In genomic region chr17:72496461-72496860, GRCh38 we compare ENCODE assay signal across 28 cellular contexts.
"Had no signal": no experiment of that assay in that cellular context is flagged by ENCODE, and none has a peak within 500 bp of the region (broad histone marks: within the 10 kb centered on the region; RNA-seq: fewer than 3 reads in every experiment).

No MANE protein-coding gene starts in this region.

- H3K27ac ChIP-seq: left lung, lower lobe of right lung, pancreas, prostate gland, stomach, testis, thyroid gland, transverse colon, upper lobe of right lung, uterus had no signal

- H3K9me3 ChIP-seq: left lung, lower lobe of right lung, pancreas, prostate gland, stomach, testis, thyroid gland, transverse colon, upper lobe of right lung, uterus had no signal

- H3K27ac Mint-ChIP-seq: naive B cell; natural killer cell treated with Interleukin-12 subunit alpha and Interleukin-12 subunit beta and Interleukin-15 and Interleukin-18, amount 100 ng/mL, for 72 hours; stimulated activated memory B cell treated with anti-CD40 and anti-IgM and Interleukin-4, amounts not matched to agents 10 μg/mL and 1 μg/mL and 100 μg/mL, for 72 hours had no signal

- H3K4me3 ChIP-seq: left lung, lower lobe of right lung, pancreas, prostate gland, stomach, testis, thyroid gland, transverse colon, upper lobe of right lung, uterus had no signal

- H3K27me3 ChIP-seq: pancreas, stomach, testis, thyroid gland, transverse colon, upper lobe of right lung, uterus had no signal

- H3K4me1 Mint-ChIP-seq: naive B cell; stimulated activated memory B cell treated with anti-CD40 and anti-IgM and Interleukin-4, amounts not matched to agents 10 μg/mL and 1 μg/mL and 100 μg/mL, for 72 hours had no signal

- H3K9me3 Mint-ChIP-seq: natural killer cell treated with Interleukin-12 subunit alpha and Interleukin-12 subunit beta and Interleukin-15 and Interleukin-18, amount 100 ng/mL, for 72 hours had no signal

- H3K4me3 Mint-ChIP-seq: naive B cell; natural killer cell treated with Interleukin-12 subunit alpha and Interleukin-12 subunit beta and Interleukin-15 and Interleukin-18, amount 100 ng/mL, for 72 hours; stimulated activated memory B cell treated with anti-CD40 and anti-IgM and Interleukin-4, amounts not matched to agents 10 μg/mL and 1 μg/mL and 100 μg/mL, for 72 hours had no signal

- H3K36me3 ChIP-seq: left lung, lower lobe of right lung, pancreas, prostate gland, stomach, thyroid gland, transverse colon, upper lobe of right lung, uterus had no signal

- H3K4me1 ChIP-seq: left lung, lower lobe of right lung, testis, upper lobe of right lung, uterus had no signal

- ATAC-seq: left colon; left lung; lower lobe of right lung; natural killer cell treated with Interleukin-12 subunit alpha and Interleukin-12 subunit beta and Interleukin-15 and Interleukin-18, amount 100 ng/mL, for 72 hours; pancreas; right cardiac atrium; sciatic nerve; stimulated activated memory B cell treated with anti-CD40 and anti-IgM and Interleukin-4, amounts not matched to agents 10 μg/mL and 1 μg/mL and 100 μg/mL, for 72 hours; upper lobe of right lung had no signal

- DNase-seq: hippocampal formation; kidney; left colon; left lung; lower lobe of right lung; mammary epithelial cell; mesenchymal stem cell; naive B cell; pancreas; posterior cingulate gyrus; retina; right cardiac atrium; small intestine; stimulated activated CD4-positive, alpha-beta T cell treated with anti-CD3 and anti-CD28 coated beads, Interleukin-1b, Interleukin-23, amount 100 ng/mL, for 48 hours; stimulated activated CD4-positive, alpha-beta T cell treated with anti-CD3 and anti-CD28 coated beads, Interleukin-2, amount 100 ng/mL, for 48 hours; stimulated activated CD4-positive, alpha-beta T cell treated with anti-CD3 and anti-CD28 coated beads, Interleukin-4, amount 100 ng/mL, for 4 hours; stimulated activated CD8-positive, alpha-beta memory T cell treated with anti-CD3 and anti-CD28 coated beads, Interleukin-4, amount 100 ng/mL, for 48 hours; stimulated activated naive CD4-positive, alpha-beta T cell treated with Interleukin-2 at 50 U/mL for 16 hours; stomach; testis; thyroid gland; transverse colon; upper lobe of right lung; uterus had no signal
